18 cellular contexts compared by ENCODE assay signal in the genomic region with DNA sequence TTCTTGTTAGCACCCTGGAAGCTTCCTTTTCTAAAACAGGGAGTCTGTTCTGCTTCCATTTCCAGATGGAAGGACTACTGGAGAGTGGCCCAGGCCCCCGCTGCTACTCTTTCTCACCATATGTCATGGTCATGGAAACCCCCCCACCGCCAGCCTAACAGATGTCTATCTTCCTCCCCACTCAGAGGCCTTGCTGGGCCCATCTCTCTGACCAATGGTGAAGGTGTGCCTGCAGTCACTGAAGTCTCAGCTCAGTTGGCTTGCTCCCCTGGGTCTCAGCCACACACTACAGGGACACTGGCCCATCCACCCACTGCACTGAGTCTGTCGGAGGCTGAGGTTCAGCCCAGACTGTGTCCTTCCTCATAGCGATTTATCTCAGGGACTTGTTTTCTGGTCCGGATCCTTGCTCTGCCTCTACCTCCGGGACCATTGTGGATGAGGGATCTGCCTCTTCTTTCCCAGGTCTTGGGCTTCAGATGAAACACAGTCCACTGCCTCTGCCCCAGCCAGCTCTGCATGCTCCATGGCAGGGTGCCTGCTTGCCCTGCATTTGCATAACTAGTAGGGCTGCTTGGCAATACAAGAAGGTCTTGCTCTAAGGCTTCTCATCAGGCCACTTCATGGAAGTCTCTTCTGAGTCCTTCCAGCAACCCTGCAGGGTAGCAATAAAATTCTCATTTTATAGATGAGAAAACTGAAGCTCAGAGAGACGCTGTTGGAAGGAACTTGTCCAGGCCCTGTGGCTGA. TPM values are rescaled to one million over a fixed set of nuclear protein-coding genes. Genes with fewer than 3 reads are reported as not detected.
DNase-seq lines count a peak whose midpoint lies in the region; ATAC-seq and TF ChIP-seq lines count a peak whose summit lies in the region.
"Had no signal": no experiment of that assay in that cellular context is flagged by ENCODE, and none has a peak within 500 bp of the region (broad histone marks: within the 10 kb centered on the region; RNA-seq: fewer than 3 reads in every experiment).

No MANE protein-coding gene starts in this region.

- CTCF ChIA-PET in WTC11 (lab: Charles Lee): interaction anchor here (2.6 kb wide), 1 partner anchor 63 kb away, joined by 9 read pairs; no protein-coding TSS in a partner anchor
- CTCF ChIA-PET in activated CD4-positive, alpha-beta T cell treated with anti-CD3 and anti-CD28 coated beads for 36 hours (lab: Charles Lee): interaction anchor here (1.0 to 1.6 kb wide), 2 partner anchors 10 to 31 kb away, joined by 3 to 5 read pairs; no protein-coding TSS in a partner anchor

- H3K79me1 ChIP-seq in H9 (ENCODE audit: insufficient read depth, low read depth, low read length, poor library complexity, severe bottlenecking): no peaks in the 10 kb centered on the region

- ATAC-seq in WTC11 (no peak; the same call in 1 of the 2 replicates), upper lobe of left lung (ENCODE audit: low FRiP score in 2 of 2) (no peak), T-helper 17 cell (no peak)
- ATAC-seq in activated CD4-positive, alpha-beta T cell treated with anti-CD3 and anti-CD28 coated beads for 36 hours: no peak

- no peaks in the 10 kb centered on the region for H3K23me2 ChIP-seq in H9 (ENCODE audit: insufficient read length, low read depth, low read length, poor library complexity, severe bottlenecking)

- H3K27me3 ChIP-seq in H9 (ENCODE audit: insufficient read depth, low read length) (no peaks in the 10 kb centered on the region), upper lobe of left lung (no peaks in the 10 kb centered on the region), left ventricle myocardium inferior (ENCODE audit: low read depth) (no peaks in the 10 kb centered on the region)
- H3K27me3 ChIP-seq: BLaER1 treated with 17β-estradiol and CSF1 and Interleukin-3, amounts not matched to agents 10 nM and 100 nM; SJSA1 had no signal

- no peak overlapping the region for H2BK15ac ChIP-seq in H9 (ENCODE audit: low read depth, low read length)

- H3T11ph ChIP-seq in H9 (ENCODE audit: low read length): no peak overlapping the region

- H3K4me3 ChIP-seq in upper lobe of left lung: no peak overlapping the region
- no peak overlapping the region for H3K4me3 ChIP-seq in left ventricle myocardium inferior
- H3K4me3 ChIP-seq: BLaER1 treated with 17β-estradiol and CSF1 and Interleukin-3, amounts not matched to agents 10 nM and 100 nM; SJSA1 had no signal

- H3K27ac ChIP-seq in H9 (ENCODE audit: insufficient read length, low read depth, low read length) (no peak overlapping the region), upper lobe of left lung (no peak overlapping the region), left ventricle myocardium inferior (replicated peaks) (no peak overlapping the region)
- H3K27ac ChIP-seq: BLaER1 treated with 17β-estradiol and CSF1 and Interleukin-3, amounts not matched to agents 10 nM and 100 nM; HL-60; SJSA1 had no signal

- H3K9me3 Mint-ChIP-seq in H9 (no peaks in the 10 kb centered on the region), WTC11 (no peaks in the 10 kb centered on the region), glutamatergic neuron (ENCODE audit: unreplicated experiment) (peaks cover 2% of the 10 kb centered on the region)
- H3K9me3 Mint-ChIP-seq in activated CD4-positive, alpha-beta T cell treated with anti-CD3 and anti-CD28 coated beads for 36 hours (ENCODE audit: low read depth): no peaks in the 10 kb centered on the region
- H3K9me3 Mint-ChIP-seq: CD8-positive, alpha-beta memory T cell had no signal

- H3K27me3 Mint-ChIP-seq in H9 (ENCODE audit: low read depth): no peaks in the 10 kb centered on the region
- no peaks in the 10 kb centered on the region for H3K27me3 Mint-ChIP-seq in WTC11 (ENCODE audit: low read depth)
- H3K27me3 Mint-ChIP-seq in glutamatergic neuron (ENCODE audit: unreplicated experiment): peaks cover 4% of the 10 kb centered on the region
- H3K27me3 Mint-ChIP-seq in activated CD4-positive, alpha-beta T cell treated with anti-CD3 and anti-CD28 coated beads for 36 hours: no peaks in the 10 kb centered on the region
- H3K27me3 Mint-ChIP-seq in T-helper 17 cell: no peaks in the 10 kb centered on the region
- H3K27me3 Mint-ChIP-seq: CD8-positive, alpha-beta memory T cell had no signal

- no peak for TF ChIP-seq POLR2A in upper lobe of left lung (IDR thresholded peaks at IDR 0.05)

- no peak overlapping the region for H3K23ac ChIP-seq in H9 (ENCODE audit: insufficient read length, low read depth, low read length)

- H3K4me1 Mint-ChIP-seq in H9 (peaks cover 8 to 10% of the 10 kb centered on the region in 2 experiments), WTC11 (peaks cover 8% of the 10 kb centered on the region), glutamatergic neuron (ENCODE audit: low read depth, unreplicated experiment) (peaks cover 18% of the 10 kb centered on the region), T-helper 17 cell (peaks cover 2% of the 10 kb centered on the region)
- no peaks in the 10 kb centered on the region for H3K4me1 Mint-ChIP-seq in activated CD4-positive, alpha-beta T cell treated with anti-CD3 and anti-CD28 coated beads for 36 hours
- H3K4me1 Mint-ChIP-seq: CD8-positive, alpha-beta memory T cell had no signal

- TF ChIP-seq CTCF in H9 (conservative IDR thresholded peaks at IDR 0.05): no peak
- no peak for TF ChIP-seq CTCF in WTC11 (IDR thresholded peaks at IDR 0.05)
- TF ChIP-seq CTCF in glutamatergic neuron (IDR thresholded peaks at IDR 0.05; ENCODE audit: partially characterized antibody, unreplicated experiment): no peak
- TF ChIP-seq CTCF in upper lobe of left lung (IDR thresholded peaks at IDR 0.05): no peak
- no peak for TF ChIP-seq CTCF in left ventricle myocardium inferior (IDR thresholded peaks at IDR 0.05; ENCODE audit: borderline replicate concordance)

- peak overlapping the region; percentile 24; the same call in 1 of the 2 replicates for H3K14ac ChIP-seq in H9 (ENCODE audit: insufficient read depth, low read length)

- peaks cover 0 to 5% (median 0%) of the 10 kb centered on the region in 4 donors for H3K36me3 ChIP-seq in upper lobe of left lung
- no peaks in the 10 kb centered on the region for H3K36me3 ChIP-seq in left ventricle myocardium inferior
- H3K36me3 ChIP-seq: SJSA1 had no signal

- H3K27ac Mint-ChIP-seq in H9 (peak overlapping the region in 1 of 3 experiments; percentile 45; a peak in 2 of 7 replicates), WTC11 (peak overlapping the region; percentile 57; the same call in 1 of the 2 replicates), glutamatergic neuron (ENCODE audit: unreplicated experiment) (peak overlapping the region; percentile 60), T-helper 17 cell (no peak overlapping the region)
- no peak overlapping the region for H3K27ac Mint-ChIP-seq in activated CD4-positive, alpha-beta T cell treated with anti-CD3 and anti-CD28 coated beads for 36 hours

- H3K4ac ChIP-seq in H9 (ENCODE audit: low read depth, low read length): no peak overlapping the region

- no peak overlapping the region for H3K56ac ChIP-seq in H9 (ENCODE audit: insufficient read length, low read depth, low read length)

- H3K18ac ChIP-seq in H9 (ENCODE audit: insufficient read length, low read depth, low read length): no peak overlapping the region

- H4K8ac ChIP-seq in H9 (replicated peaks; ENCODE audit: insufficient read length, low read depth, low read length): no peak overlapping the region

- no peak for TF ChIP-seq EP300 in upper lobe of left lung (IDR thresholded peaks at IDR 0.05)

- H2BK120ac ChIP-seq in H9 (ENCODE audit: low read depth, low read length, poor library complexity, severe bottlenecking): no peak overlapping the region

- no peak overlapping the region for H3K4me2 ChIP-seq in H9 (ENCODE audit: insufficient read depth, insufficient read length, low read length)

- no peaks in the 10 kb centered on the region for H4K20me1 ChIP-seq in H9 (ENCODE audit: control insufficient read depth, insufficient read depth, insufficient read length)
- H4K20me1 ChIP-seq: BLaER1 treated with 17β-estradiol and CSF1 and Interleukin-3, amounts not matched to agents 10 nM and 100 nM had no signal

- no peak overlapping the region for H4K5ac ChIP-seq in H9 (ENCODE audit: insufficient read length, low read depth, low read length)

- peak; percentile 51 for DNase-seq in DMS 273 treated with DMSO at 0.1 percent for 48 hours (lab: John Stamatoyannopoulos, UW)
- no peak for DNase-seq in H9
- no peak for DNase-seq in WTC11 (ENCODE audit: low spot score)
- no peak for DNase-seq in glutamatergic neuron
- DNase-seq in activated CD4-positive, alpha-beta T cell treated with anti-CD3 and anti-CD28 coated beads for 36 hours: no peak
- DNase-seq in upper lobe of left lung: no peak
- no peak for DNase-seq in T-helper 17 cell
- no peak for DNase-seq in left ventricle myocardium inferior
- DNase-seq: CD8-positive, alpha-beta memory T cell; DMS79; IMR-90; NCI-H1436 treated with DMSO at 0.1 percent for 48 hours; NCI-H2029; NCI-H774 had no signal

- H3K9ac ChIP-seq in H9 (ENCODE audit: extremely low read depth, insufficient read length, low read length): no peak overlapping the region
- H3K9ac ChIP-seq: BLaER1 treated with 17β-estradiol and CSF1 and Interleukin-3, amounts not matched to agents 10 nM and 100 nM had no signal

- H2BK5ac ChIP-seq in H9 (ENCODE audit: insufficient read length, low read length): no peak overlapping the region

- H2AFZ ChIP-seq in H9 (ENCODE audit: low read length): no peak overlapping the region

- WGBS in H9 (ENCODE audit: extremely low coverage, insufficient read length, low lambda C conversion rate): no CpG with 5 or more reads among the region's 7 CpGs
- 89 to 100% methylated on average over 3 to 7 of the region's 7 CpGs for WGBS in upper lobe of left lung, 2 donors

- H3K79me2 ChIP-seq in H9 (ENCODE audit: insufficient read depth, low read length): no peaks in the 10 kb centered on the region

- H3K4me3 Mint-ChIP-seq in H9 (no peak overlapping the region), WTC11 (no peak overlapping the region), glutamatergic neuron (ENCODE audit: unreplicated experiment) (peak overlapping the region; percentile 17), T-helper 17 cell (no peak overlapping the region)
- no peak overlapping the region for H3K4me3 Mint-ChIP-seq in activated CD4-positive, alpha-beta T cell treated with anti-CD3 and anti-CD28 coated beads for 36 hours
- H3K4me3 Mint-ChIP-seq: CD8-positive, alpha-beta memory T cell had no signal

- intact Hi-C loops in activated CD4-positive, alpha-beta T cell treated with anti-CD3 and anti-CD28 coated beads for 36 hours (cut with DNase I, micrococcal nuclease): no loop called here
- intact Hi-C loops in left ventricle myocardium inferior (cut with micrococcal nuclease): no loop called here

- no peaks in the 10 kb centered on the region for H3K9me3 ChIP-seq in H9 (ENCODE audit: control insufficient read depth, low read depth, low read length)
- H3K9me3 ChIP-seq in upper lobe of left lung: no peaks in the 10 kb centered on the region
- H3K9me3 ChIP-seq in T-helper 17 cell (ENCODE audit: control insufficient read depth, low read length, poor library complexity, severe bottlenecking): no peaks in the 10 kb centered on the region
- H3K9me3 ChIP-seq in left ventricle myocardium inferior (replicated peaks): no peaks in the 10 kb centered on the region
- H3K9me3 ChIP-seq: BLaER1 treated with 17β-estradiol and CSF1 and Interleukin-3, amounts not matched to agents 10 nM and 100 nM; SJSA1 had no signal

- H2BK12ac ChIP-seq in H9 (ENCODE audit: insufficient read length, low read depth, low read length): no peak overlapping the region

- no peak overlapping the region for H4K91ac ChIP-seq in H9 (ENCODE audit: insufficient read length, low read depth, low read length)

- no peak overlapping the region for H2BK20ac ChIP-seq in H9 (ENCODE audit: low read depth, low read length, poor library complexity, severe bottlenecking)

- no peak overlapping the region for H2AK5ac ChIP-seq in H9 (ENCODE audit: insufficient read length, low read length)

- H3K36me3 Mint-ChIP-seq in H9 (ENCODE audit: insufficient read depth in 1 of 3, low read depth in 3 of 3) (peaks cover 4 to 44% (median 22%) of the 10 kb centered on the region in 3 experiments; a peak in 6 of 7 replicates), WTC11 (peaks cover 13% of the 10 kb centered on the region), glutamatergic neuron (ENCODE audit: unreplicated experiment) (no peaks in the 10 kb centered on the region), T-helper 17 cell (ENCODE audit: low read depth) (peaks cover 19% of the 10 kb centered on the region)
- H3K36me3 Mint-ChIP-seq in activated CD4-positive, alpha-beta T cell treated with anti-CD3 and anti-CD28 coated beads for 36 hours (ENCODE audit: low read depth): peaks cover 10% of the 10 kb centered on the region

- H3K4me1 ChIP-seq in H9 (ENCODE audit: insufficient read depth, low read length) (no peaks in the 10 kb centered on the region), upper lobe of left lung (peaks cover 0 to 3% (median under 1%) of the 10 kb centered on the region in 4 donors), left ventricle myocardium inferior (peaks cover 4% of the 10 kb centered on the region)
- H3K4me1 ChIP-seq: SJSA1 had no signal

- POLR2A ChIA-PET in WTC11 (lab: Charles Lee): no interaction called here
- POLR2A ChIA-PET in activated CD4-positive, alpha-beta T cell treated with anti-CD3 and anti-CD28 coated beads for 36 hours (lab: Charles Lee): no interaction called here

RNA-seq across cellular contexts. Expression of gene GALNT12, which starts 30.9 kb away (rescaled TPM):
- total RNA-seq in H9 (2021) (18.0 and 18.5 TPM in 2 replicates), WTC11 (2021) (19.3 to 24.7 TPM (median 23.7 TPM) in 3 replicates), glutamatergic neuron (ENCODE audit: unreplicated experiment) (2.7 TPM), upper lobe of left lung (10 to 100 TPM; 18.2 to 89.1 (median 30.0) TPM), T-helper 17 cell (10 to 100 TPM; 10.2 to 11.3 TPM), left ventricle myocardium inferior (0.55 TPM)
- 10 to 100 TPM; 10.2 to 12.7 TPM for total RNA-seq in activated CD4-positive, alpha-beta T cell treated with anti-CD3 and anti-CD28 coated beads for 36 hours
- total RNA-seq: MCF 10A had no signal

RNA-seq across cellular contexts. Expression of gene ANKS6, which starts 42.0 kb away (rescaled TPM):
- total RNA-seq in H9 (2021) (44.5 and 46.3 TPM in 2 replicates), WTC11 (2021) (65.1 to 76.7 TPM (median 66.5 TPM) in 3 replicates), glutamatergic neuron (ENCODE audit: unreplicated experiment) (15.9 TPM), upper lobe of left lung (10 to 100 TPM; 25.6 to 56.2 (median 34.2) TPM), T-helper 17 cell (10 to 100 TPM in 1 of 2 donors, 1 to 10 TPM in 1; 9.6 to 10.0 TPM), left ventricle myocardium inferior (4.8 TPM)
- total RNA-seq in activated CD4-positive, alpha-beta T cell treated with anti-CD3 and anti-CD28 coated beads for 36 hours: 10 to 100 TPM; 15.8 to 17.4 TPM

Comparison
In these comparisons a context has a peak if more than half of its experiments do, and no peak if none do; other contexts are left out.
1. H3K27ac Mint-ChIP-seq: peak in WTC11 (single experiment) and glutamatergic neuron (single experiment); none in activated CD4-positive, alpha-beta T cell treated with anti-CD3 and anti-CD28 coated beads for 36 hours (single experiment) and T-helper 17 cell (single experiment).